1 cellular context compared by ENCODE assay signal in genomic region chr22:19120829-19121630, GRCh38.
TF ChIP-seq lines count a peak whose summit lies in the region.

No MANE protein-coding gene starts in this region.

TF ChIP-seq in K562, 482 proteins besides CTCF, POLR2A, EP300 and RAD21 (continues in another document):
- peak; percentile 75; the same call in 1 of the 2 replicates for TF ChIP-seq ZBTB40 (IDR thresholded peaks at IDR 0.05)
- TF ChIP-seq ZBTB40 (CRISPR knock-in tag; IDR thresholded peaks at IDR 0.05): no peak
- peak; percentile 11; the same call in 1 of the 2 replicates for TF ChIP-seq CAMTA2 (CRISPR knock-in tag; conservative IDR thresholded peaks at IDR 0.05)
- no peak for TF ChIP-seq GTF3C2 (IDR thresholded peaks at IDR 0.05; ENCODE audit: borderline replicate concordance, extremely low read depth, insufficient read length)
- no peak for TF ChIP-seq NUFIP1 (IDR thresholded peaks at IDR 0.05; ENCODE audit: partially characterized antibody)
- 0 out of 2 replicates have a peak, but pooled peaks have one; percentile 10 for TF ChIP-seq L3MBTL2 (IDR thresholded peaks at IDR 0.05)
- 0 out of 2 replicates have a peak, but pooled peaks have one; percentile 20 for TF ChIP-seq CEBPZ (IDR thresholded peaks at IDR 0.05; ENCODE audit: borderline replicate concordance, low read depth, low read length)
- peak in 1 of 2 experiments; percentile 40; a peak in 1 of 4 replicates for TF ChIP-seq SIN3A (IDR thresholded peaks at IDR 0.05; ENCODE audit: borderline replicate concordance in 2 of 2, control insufficient read depth in 1 of 2, low read depth in 2 of 2, low read length in 2 of 2)
- peak; percentile 9; the same call in 1 of the 2 replicates for TF ChIP-seq ATF7 (IDR thresholded peaks at IDR 0.05)
- peak; percentile 73 for TF ChIP-seq ATF3 (IDR thresholded peaks at IDR 0.05)
- TF ChIP-seq ATF3 (CRISPR knock-in tag; conservative IDR thresholded peaks at IDR 0.05): no peak
- no peak for TF ChIP-seq NFRKB (IDR thresholded peaks at IDR 0.05; ENCODE audit: low read depth)
- TF ChIP-seq CXXC5 (CRISPR knock-in tag; IDR thresholded peaks at IDR 0.05): peak; percentile 19
- peak; percentile 56; the same call in 1 of the 2 replicates for TF ChIP-seq TOE1 (IDR thresholded peaks at IDR 0.05; ENCODE audit: borderline replicate concordance)
- TF ChIP-seq TOE1 (CRISPR knock-in tag; IDR thresholded peaks at IDR 0.05; ENCODE audit: borderline replicate concordance, low read depth): no peak
- peak; percentile 73; the same call in 1 of the 2 replicates for TF ChIP-seq THAP12 (CRISPR knock-in tag; IDR thresholded peaks at IDR 0.05)
- TF ChIP-seq ZBTB1 (CRISPR knock-in tag; IDR thresholded peaks at IDR 0.05; ENCODE audit: borderline replicate concordance, low read depth): no peak
- TF ChIP-seq MYC (IDR thresholded peaks at IDR 0.05; ENCODE audit: low read depth, low read length): peak; percentile 44; the same call in 1 of the 2 replicates
- no peak for TF ChIP-seq MYC (CRISPR knock-in tag; IDR thresholded peaks at IDR 0.05; ENCODE audit: borderline replicate concordance, low read depth)
- peak; percentile 27; the same call in 1 of the 2 replicates for TF ChIP-seq HMBOX1 (IDR thresholded peaks at IDR 0.05)
- 0 out of 2 replicates have a peak, but pooled peaks have one; percentile 45 for TF ChIP-seq ZBTB7A (IDR thresholded peaks at IDR 0.05; ENCODE audit: borderline replicate concordance, control insufficient read depth, low read depth, low read length)
- TF ChIP-seq KDM5B (IDR thresholded peaks at IDR 0.05; ENCODE audit: insufficient replicate concordance, low read depth, low read length): peak; percentile 35
- peak; percentile 63 to 66 for TF ChIP-seq NRF1 (conservative IDR thresholded peaks at IDR 0.05 in 1 of 2, IDR thresholded peaks at IDR 0.05 in 1 of 2)
- peak in 1 of 3 experiments; percentile 12; a peak in 1 of 6 replicates for TF ChIP-seq ZBTB11 (CRISPR knock-in tag; IDR thresholded peaks at IDR 0.05)
- TF ChIP-seq CHD2 (IDR thresholded peaks at IDR 0.05; ENCODE audit: low read depth, low read length): peak; percentile 13; the same call in 1 of the 2 replicates
